Comparison of ENCODE assay signal across 31 cellular contexts in the genomic region with DNA sequence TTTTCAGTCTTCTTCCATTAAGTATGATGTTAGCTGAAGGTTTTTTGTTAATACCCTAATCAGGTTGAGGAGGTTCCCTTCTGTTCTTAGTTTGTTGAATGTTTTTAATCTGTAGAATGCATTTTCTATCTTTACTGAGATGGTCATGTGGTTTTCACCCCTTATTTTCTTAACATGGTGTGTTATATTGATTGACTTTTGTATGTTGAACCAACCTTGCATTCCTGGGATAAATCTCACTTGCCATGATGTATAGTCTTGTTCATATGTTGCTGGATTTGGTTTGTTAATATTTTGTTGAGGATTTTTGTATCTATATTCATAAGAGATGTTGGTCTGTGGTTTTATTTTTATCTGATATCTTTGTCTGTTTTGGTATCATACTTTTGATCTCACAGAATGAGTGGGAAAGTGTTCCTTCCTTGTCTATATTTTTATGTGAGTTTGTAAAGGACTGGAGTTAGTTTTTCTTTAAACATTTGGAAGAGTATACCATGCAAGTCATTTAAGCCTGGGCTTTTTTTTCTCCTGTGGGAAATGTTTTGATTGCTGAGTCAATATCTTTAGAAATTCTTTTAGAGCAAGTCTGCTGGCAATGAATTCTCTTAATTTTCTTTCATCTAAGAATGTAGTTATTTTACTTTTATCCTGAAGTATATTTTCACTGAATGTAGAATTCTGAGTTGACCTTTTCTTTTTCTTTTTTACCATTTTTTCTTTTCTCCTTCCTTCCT. TPM values are rescaled to one million over a fixed set of nuclear protein-coding genes. Genes with fewer than 3 reads are reported as not detected.
DNase-seq lines count a peak whose midpoint lies in the region; ATAC-seq, FAIRE-seq and TF ChIP-seq lines count a peak whose summit lies in the region.
"Had no signal": no experiment of that assay in that cellular context is flagged by ENCODE, and none has a peak within 500 bp of the region (broad histone marks: within the 10 kb centered on the region; RNA-seq: fewer than 3 reads in every experiment).

No MANE protein-coding gene starts in this region.

- H3K9me3 ChIP-seq in mammary epithelial cell (replicated peaks; ENCODE audit: insufficient read depth, low read length) = peaks cover 8% of the 10 kb centered on the region
- peaks cover 0 to 20% of the 10 kb centered on the region in 2 donors for H3K9me3 ChIP-seq in breast epithelium
- no peaks in the 10 kb centered on the region for H3K9me3 ChIP-seq in astrocyte (ENCODE audit: insufficient read depth, low read depth, low read length)
- H3K9me3 ChIP-seq: colonic mucosa had no signal

- H3K9ac ChIP-seq in mammary epithelial cell (ENCODE audit: insufficient read depth, low read length) = no peak overlapping the region
- H3K9ac ChIP-seq in astrocyte (ENCODE audit: low read length) = no peak overlapping the region

- H3K27me3 ChIP-seq in mammary epithelial cell (ENCODE audit: insufficient read depth, low read length) = no peaks in the 10 kb centered on the region
- H3K27me3 ChIP-seq in breast epithelium = no peaks in the 10 kb centered on the region
- no peaks in the 10 kb centered on the region for H3K27me3 ChIP-seq in astrocyte (ENCODE audit: insufficient read depth, low read length)
- H3K27me3 ChIP-seq in dorsolateral prefrontal cortex = peaks cover 0 to 3% (median 0%) of the 10 kb centered on the region in 45 donors
- H3K27me3 ChIP-seq: colonic mucosa, esophagus muscularis mucosa, transverse colon had no signal

- dilution Hi-C loops in mammary epithelial cell (cut with HindIII; ENCODE audit: low sequenced_read_pairs) = no loop called here

- CTCF ChIA-PET in mammary epithelial cell (lab: Charles Lee; ENCODE audit: low non-redundant PET) = no interaction called here

- H3K4me2 ChIP-seq in mammary epithelial cell (ENCODE audit: insufficient read depth, low read depth, low read length) (no peak overlapping the region), astrocyte (ENCODE audit: low read length) (peak overlapping the region; percentile 23)
- H3K4me2 ChIP-seq: GM23338 had no signal

- H3K27ac ChIP-seq in mammary epithelial cell (ENCODE audit: insufficient read depth, low read depth, low read length) (no peak overlapping the region), breast epithelium (no peak overlapping the region), astrocyte (ENCODE audit: low read depth, low read length) (peak overlapping the region; percentile 88), dorsolateral prefrontal cortex (no peak overlapping the region)
- H3K27ac ChIP-seq: colonic mucosa, esophagus muscularis mucosa, transverse colon had no signal

- FAIRE-seq in astrocyte (lab: Jason Lieb, UNC) = peak; percentile 32
- FAIRE-seq: A204.1, GM19239 had no signal

- no peak for ATAC-seq in GM21423 (IDR thresholded peaks at IDR 0.05; ENCODE audit: unreplicated experiment)
- ATAC-seq: activated CD8-positive, alpha-beta T cell treated with anti-CD3 and anti-CD28 coated beads for 36 hours; GM23338; sciatic nerve had no signal

- TF ChIP-seq POLR2A in breast epithelium (IDR thresholded peaks at IDR 0.05) = no peak

- BruUV-seq in mammary epithelial cell (replicated peaks; lab: Mats Ljungman, UMichigan) = no TSS peak

- no peak overlapping the region for H3K4me3 Mint-ChIP-seq in astrocyte (ENCODE audit: unreplicated experiment)
- H3K4me3 Mint-ChIP-seq: activated CD8-positive, alpha-beta T cell treated with anti-CD3 and anti-CD28 coated beads for 36 hours; activated naive CD8-positive, alpha-beta T cell treated with anti-CD3 and anti-CD28 coated beads for 36 hours; brain; endodermal cell; GM23338; neural crest cell; stimulated activated naive CD8-positive, alpha-beta T cell treated with anti-CD3 and anti-CD28 coated beads, Interleukin-15, Interleukin-2, amounts not matched to agents 100 ng/mL and 50 ng/mL, for 24 hours had no signal

- DNase-seq in mammary epithelial cell (peak; percentile 14), breast epithelium (ENCODE audit: low spot score in 2 of 2) (no peak), astrocyte (ENCODE audit: low read depth) (peak; percentile 58), fibroblast of peridontal ligament (ENCODE audit: extremely low read depth) (peak; percentile 86), dorsolateral prefrontal cortex (no peak), NCI-H187 treated with DMSO at 0.1 percent for 48 hours (lab: John Stamatoyannopoulos, UW) (no peak), GM20000 (ENCODE audit: low spot score) (no peak)
- DNase-seq: activated CD4-positive, alpha-beta T cell treated with anti-CD3 and anti-CD28 coated beads for 1 hour; activated CD8-positive, alpha-beta T cell treated with anti-CD3 and anti-CD28 coated beads for 36 hours; activated effector memory CD4-positive, alpha-beta T cell treated with Interleukin-2 at 50 U/mL for 16 hours; activated naive CD8-positive, alpha-beta T cell treated with anti-CD3 and anti-CD28 coated beads for 36 hours; activated T-cell treated with anti-CD3 and anti-CD28 coated beads for 4 hours; colonic mucosa; endodermal cell; Kasumi-1; NCI-H1048; NCI-H2029; NCI-H226; transverse colon had no signal

- intact Hi-C loops in mammary epithelial cell (cut with micrococcal nuclease) (no loop called here), breast epithelium (cut with DNase I; ENCODE audit: low total_unique reads) (no loop called here), dorsolateral prefrontal cortex (cut with DNase I) (no loop called here)

- H3K4me3 ChIP-seq in mammary epithelial cell (replicated peaks in 1 of 3; ENCODE audit: insufficient read depth in 1 of 3, low read depth in 2 of 3, low read length in 3 of 3) = no peak overlapping the region
- no peak overlapping the region for H3K4me3 ChIP-seq in breast epithelium
- H3K4me3 ChIP-seq in astrocyte (ENCODE audit: insufficient read depth, low read depth, low read length) = no peak overlapping the region
- no peak overlapping the region for H3K4me3 ChIP-seq in dorsolateral prefrontal cortex
- H3K4me3 ChIP-seq: colonic mucosa, esophagus muscularis mucosa, GM23338, lung, transverse colon had no signal

- peaks cover 19% of the 10 kb centered on the region for H3K4me1 Mint-ChIP-seq in astrocyte (ENCODE audit: low read depth, unreplicated experiment)
- H3K4me1 Mint-ChIP-seq: activated naive CD8-positive, alpha-beta T cell treated with anti-CD3 and anti-CD28 coated beads for 36 hours had no signal

- H3K27ac Mint-ChIP-seq in astrocyte (ENCODE audit: unreplicated experiment) = peak overlapping the region; percentile 11
- H3K27ac Mint-ChIP-seq: activated CD8-positive, alpha-beta T cell treated with anti-CD3 and anti-CD28 coated beads for 36 hours; activated naive CD8-positive, alpha-beta T cell treated with anti-CD3 and anti-CD28 coated beads for 36 hours; endodermal cell; GM23338; progenitor cell of endocrine pancreas; stimulated activated naive CD8-positive, alpha-beta T cell treated with anti-CD3 and anti-CD28 coated beads, Interleukin-15, Interleukin-2, amounts not matched to agents 100 ng/mL and 50 ng/mL, for 24 hours had no signal

- in situ Hi-C loops in mammary epithelial cell (cut with MboI; ENCODE audit: low sequenced_read_pairs in 2 of 2) = no loop called here

- H3K4me1 ChIP-seq in mammary epithelial cell (ENCODE audit: insufficient read depth, low read length) = peaks cover 17% of the 10 kb centered on the region
- H3K4me1 ChIP-seq in breast epithelium = no peaks in the 10 kb centered on the region
- peaks cover 26% of the 10 kb centered on the region for H3K4me1 ChIP-seq in astrocyte (ENCODE audit: insufficient read depth, low read length)
- H3K4me1 ChIP-seq: colonic mucosa had no signal

- no peaks in the 10 kb centered on the region for H3K79me2 ChIP-seq in mammary epithelial cell (ENCODE audit: insufficient read depth, low read length)
- no peaks in the 10 kb centered on the region for H3K79me2 ChIP-seq in astrocyte (ENCODE audit: insufficient read depth, low read length)

- peaks cover 18% of the 10 kb centered on the region for H3K9me3 Mint-ChIP-seq in astrocyte (ENCODE audit: unreplicated experiment)

- H3K36me3 Mint-ChIP-seq in astrocyte (ENCODE audit: low read depth, unreplicated experiment) = no peaks in the 10 kb centered on the region

- H3K27me3 Mint-ChIP-seq in astrocyte (ENCODE audit: low read depth, unreplicated experiment) = peaks cover 4% of the 10 kb centered on the region

- TF ChIP-seq CTCF in mammary epithelial cell (conservative IDR thresholded peaks at IDR 0.05 in 1 of 2, IDR thresholded peaks at IDR 0.05 in 1 of 2; ENCODE audit: extremely low read depth in 1 of 2, insufficient read depth in 1 of 2, low read depth in 1 of 2, low read length in 2 of 2) (no peak), breast epithelium (IDR thresholded peaks at IDR 0.05) (no peak), astrocyte (IDR thresholded peaks at IDR 0.05; ENCODE audit: insufficient read depth, low read depth, low read length) (no peak), dorsolateral prefrontal cortex (IDR thresholded peaks at IDR 0.05 in 54 of 56, conservative IDR thresholded peaks at IDR 0.05 in 2 of 56; ENCODE audit: low read depth in 1 of 56, partially characterized antibody in 56 of 56) (no peak), GM20000 (IDR thresholded peaks at IDR 0.05; ENCODE audit: extremely low read depth, missing control alignments) (no peak)

- no peaks in the 10 kb centered on the region for H4K20me1 ChIP-seq in mammary epithelial cell (ENCODE audit: insufficient read depth, low read length)
- H4K20me1 ChIP-seq in astrocyte (ENCODE audit: insufficient read depth, low read length) = no peaks in the 10 kb centered on the region

- no peak overlapping the region for H2AFZ ChIP-seq in mammary epithelial cell (ENCODE audit: low read depth, low read length)
- H2AFZ ChIP-seq in astrocyte (ENCODE audit: low read depth, low read length) = no peak overlapping the region
- H2AFZ ChIP-seq: GM23338 had no signal

- H3K36me3 ChIP-seq in mammary epithelial cell (ENCODE audit: insufficient read depth, low read length) = no peaks in the 10 kb centered on the region
- no peaks in the 10 kb centered on the region for H3K36me3 ChIP-seq in breast epithelium
- H3K36me3 ChIP-seq in astrocyte (ENCODE audit: insufficient read depth, low read length) = no peaks in the 10 kb centered on the region
- H3K36me3 ChIP-seq: colonic mucosa, esophagus muscularis mucosa, transverse colon had no signal

RNA-seq across cellular contexts. Expression of a gene that starts 5.5 kb away (rescaled TPM):
- total RNA-seq in mammary epithelial cell (1 to 10 TPM in 1 of 2 donors, under 1 TPM in 1; 0.17 to 1.4 TPM), breast epithelium (under 1 TPM; 0.29 to 0.66 (median 0.48) TPM), astrocyte (3.3 and 5.0 TPM in 2 replicates), dorsolateral prefrontal cortex (1 to 10 TPM in 7 of 120 experiments, under 1 TPM in 39, not detected in 74; 0.19 to 1.7 (median 0.46) TPM)
- 1.2 TPM for polyA plus RNA-seq in mammary epithelial cell
- polyA minus RNA-seq in mammary epithelial cell = not detected
- total RNA-seq: activated CD8-positive, alpha-beta T cell treated with anti-CD3 and anti-CD28 coated beads for 36 hours; activated naive CD8-positive, alpha-beta T cell treated with anti-CD3 and anti-CD28 coated beads for 36 hours; endodermal cell; GM23338; neural crest cell; T-helper 1 cell treated with Interleukin-12 subunit alpha and Interleukin-12 subunit beta and Interleukin-4 antibody, amounts not matched to agents 30 ng/mL and 1 ng/mL, for 36 hours had no signal

Comparison
In these comparisons a context has a peak if more than half of its experiments do, and no peak if none do; other contexts are left out.
1. DNase-seq: peak in mammary epithelial cell (single experiment), astrocyte (single experiment) and fibroblast of peridontal ligament (single experiment); none in breast epithelium (0 of 2), dorsolateral prefrontal cortex (0 of 10), NCI-H187 treated with DMSO at 0.1 percent for 48 hours (single experiment) and GM20000 (single experiment).